ENCODE assay signal across 1 cellular context in the genomic region with DNA sequence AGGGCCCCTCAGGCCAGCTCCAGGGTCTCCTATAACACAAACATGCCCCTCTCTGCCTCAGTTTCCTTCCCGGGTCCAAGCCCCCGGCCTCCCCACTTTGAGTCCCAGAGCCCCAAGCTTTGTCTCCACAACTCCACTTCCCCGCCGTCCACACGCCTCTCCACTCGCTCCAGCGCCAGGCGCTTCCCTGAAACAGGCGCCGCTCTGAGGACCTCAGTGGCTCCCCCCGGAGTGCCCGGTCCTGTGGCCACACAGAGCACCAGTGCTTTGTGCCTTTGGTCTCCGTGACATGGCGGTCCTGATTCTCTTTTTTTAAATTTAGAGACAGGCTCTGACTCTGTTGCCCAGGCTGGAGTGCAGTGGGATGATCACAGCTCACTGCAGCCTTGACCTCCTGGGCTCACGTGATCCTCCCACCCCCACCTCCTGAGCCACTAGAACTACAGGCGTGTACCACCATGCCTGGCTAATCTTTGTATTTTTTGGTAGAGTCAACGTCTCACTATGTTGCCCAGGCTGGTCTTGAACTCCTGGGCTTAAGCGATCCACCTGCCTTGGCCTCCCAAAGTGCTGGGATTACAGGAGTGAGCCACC.
TF ChIP-seq lines count a peak whose summit lies in the region.

No MANE protein-coding gene starts in this region.

TF ChIP-seq in GM23338, 12 proteins besides CTCF, POLR2A, EP300 and RAD21:
- TF ChIP-seq EZH2 (IDR thresholded peaks at IDR 0.05; ENCODE audit: low read depth, unreplicated experiment) (no peak), CREB1 (CRISPR knock-in tag; IDR thresholded peaks at IDR 0.05; ENCODE audit: low read depth) (no peak), POLR2AphosphoS5 (IDR thresholded peaks at IDR 0.05; ENCODE audit: low read depth) (no peak), ZNF114 (CRISPR knock-in tag; IDR thresholded peaks at IDR 0.05) (no peak), JUNB (IDR thresholded peaks at IDR 0.05; ENCODE audit: unreplicated experiment) (no peak), NANOG (IDR thresholded peaks at IDR 0.05; ENCODE audit: borderline replicate concordance) (no peak), ZNF331 (CRISPR knock-in tag; IDR thresholded peaks at IDR 0.05; ENCODE audit: low read depth) (no peak), EZH2phosphoT487 (IDR thresholded peaks at IDR 0.05; ENCODE audit: unreplicated experiment) (no peak), STAT1 (IDR thresholded peaks at IDR 0.05; ENCODE audit: unreplicated experiment) (no peak)
- TF ChIP-seq, protein P1, sequence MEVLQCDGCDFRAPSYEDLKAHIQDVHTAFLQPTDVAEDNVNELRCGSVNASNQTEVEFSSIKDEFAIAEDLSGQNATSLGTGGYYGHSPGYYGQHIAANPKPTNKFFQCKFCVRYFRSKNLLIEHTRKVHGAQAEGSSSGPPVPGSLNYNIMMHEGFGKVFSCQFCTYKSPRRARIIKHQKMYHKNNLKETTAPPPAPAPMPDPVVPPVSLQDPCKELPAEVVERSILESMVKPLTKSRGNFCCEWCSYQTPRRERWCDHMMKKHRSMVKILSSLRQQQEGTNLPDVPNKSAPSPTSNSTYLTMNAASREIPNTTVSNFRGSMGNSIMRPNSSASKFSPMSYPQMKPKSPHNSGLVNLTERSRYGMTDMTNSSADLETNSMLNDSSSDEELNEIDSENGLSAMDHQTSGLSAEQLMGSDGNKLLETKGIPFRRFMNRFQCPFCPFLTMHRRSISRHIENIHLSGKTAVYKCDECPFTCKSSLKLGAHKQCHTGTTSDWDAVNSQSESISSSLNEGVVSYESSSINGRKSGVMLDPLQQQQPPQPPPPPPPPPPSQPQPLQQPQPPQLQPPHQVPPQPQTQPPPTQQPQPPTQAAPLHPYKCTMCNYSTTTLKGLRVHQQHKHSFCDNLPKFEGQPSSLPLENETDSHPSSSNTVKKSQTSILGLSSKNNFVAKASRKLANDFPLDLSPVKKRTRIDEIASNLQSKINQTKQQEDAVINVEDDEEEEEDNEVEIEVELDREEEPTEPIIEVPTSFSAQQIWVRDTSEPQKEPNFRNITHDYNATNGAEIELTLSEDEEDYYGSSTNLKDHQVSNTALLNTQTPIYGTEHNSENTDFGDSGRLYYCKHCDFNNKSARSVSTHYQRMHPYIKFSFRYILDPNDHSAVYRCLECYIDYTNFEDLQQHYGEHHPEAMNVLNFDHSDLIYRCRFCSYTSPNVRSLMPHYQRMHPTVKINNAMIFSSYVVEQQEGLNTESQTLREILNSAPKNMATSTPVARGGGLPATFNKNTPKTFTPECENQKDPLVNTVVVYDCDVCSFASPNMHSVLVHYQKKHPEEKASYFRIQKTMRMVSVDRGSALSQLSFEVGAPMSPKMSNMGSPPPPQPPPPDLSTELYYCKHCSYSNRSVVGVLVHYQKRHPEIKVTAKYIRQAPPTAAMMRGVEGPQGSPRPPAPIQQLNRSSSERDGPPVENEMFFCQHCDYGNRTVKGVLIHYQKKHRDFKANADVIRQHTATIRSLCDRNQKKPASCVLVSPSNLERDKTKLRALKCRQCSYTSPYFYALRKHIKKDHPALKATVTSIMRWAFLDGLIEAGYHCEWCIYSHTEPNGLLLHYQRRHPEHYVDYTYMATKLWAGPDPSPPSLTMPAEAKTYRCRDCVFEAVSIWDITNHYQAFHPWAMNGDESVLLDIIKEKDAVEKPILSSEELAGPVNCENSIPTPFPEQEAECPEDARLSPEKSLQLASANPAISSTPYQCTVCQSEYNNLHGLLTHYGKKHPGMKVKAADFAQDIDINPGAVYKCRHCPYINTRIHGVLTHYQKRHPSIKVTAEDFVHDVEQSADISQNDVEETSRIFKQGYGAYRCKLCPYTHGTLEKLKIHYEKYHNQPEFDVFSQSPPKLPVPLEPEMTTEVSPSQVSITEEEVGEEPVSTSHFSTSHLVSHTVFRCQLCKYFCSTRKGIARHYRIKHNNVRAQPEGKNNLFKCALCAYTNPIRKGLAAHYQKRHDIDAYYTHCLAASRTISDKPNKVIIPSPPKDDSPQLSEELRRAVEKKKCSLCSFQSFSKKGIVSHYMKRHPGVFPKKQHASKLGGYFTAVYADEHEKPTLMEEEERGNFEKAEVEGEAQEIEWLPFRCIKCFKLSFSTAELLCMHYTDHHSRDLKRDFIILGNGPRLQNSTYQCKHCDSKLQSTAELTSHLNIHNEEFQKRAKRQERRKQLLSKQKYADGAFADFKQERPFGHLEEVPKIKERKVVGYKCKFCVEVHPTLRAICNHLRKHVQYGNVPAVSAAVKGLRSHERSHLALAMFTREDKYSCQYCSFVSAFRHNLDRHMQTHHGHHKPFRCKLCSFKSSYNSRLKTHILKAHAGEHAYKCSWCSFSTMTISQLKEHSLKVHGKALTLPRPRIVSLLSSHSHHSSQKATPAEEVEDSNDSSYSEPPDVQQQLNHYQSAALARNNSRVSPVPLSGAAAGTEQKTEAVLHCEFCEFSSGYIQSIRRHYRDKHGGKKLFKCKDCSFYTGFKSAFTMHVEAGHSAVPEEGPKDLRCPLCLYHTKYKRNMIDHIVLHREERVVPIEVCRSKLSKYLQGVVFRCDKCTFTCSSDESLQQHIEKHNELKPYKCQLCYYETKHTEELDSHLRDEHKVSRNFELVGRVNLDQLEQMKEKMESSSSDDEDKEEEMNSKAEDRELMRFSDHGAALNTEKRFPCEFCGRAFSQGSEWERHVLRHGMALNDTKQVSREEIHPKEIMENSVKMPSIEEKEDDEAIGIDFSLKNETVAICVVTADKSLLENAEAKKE (CRISPR knock-in tag; IDR thresholded peaks at IDR 0.05): no peak
- TF ChIP-seq, protein P2, sequence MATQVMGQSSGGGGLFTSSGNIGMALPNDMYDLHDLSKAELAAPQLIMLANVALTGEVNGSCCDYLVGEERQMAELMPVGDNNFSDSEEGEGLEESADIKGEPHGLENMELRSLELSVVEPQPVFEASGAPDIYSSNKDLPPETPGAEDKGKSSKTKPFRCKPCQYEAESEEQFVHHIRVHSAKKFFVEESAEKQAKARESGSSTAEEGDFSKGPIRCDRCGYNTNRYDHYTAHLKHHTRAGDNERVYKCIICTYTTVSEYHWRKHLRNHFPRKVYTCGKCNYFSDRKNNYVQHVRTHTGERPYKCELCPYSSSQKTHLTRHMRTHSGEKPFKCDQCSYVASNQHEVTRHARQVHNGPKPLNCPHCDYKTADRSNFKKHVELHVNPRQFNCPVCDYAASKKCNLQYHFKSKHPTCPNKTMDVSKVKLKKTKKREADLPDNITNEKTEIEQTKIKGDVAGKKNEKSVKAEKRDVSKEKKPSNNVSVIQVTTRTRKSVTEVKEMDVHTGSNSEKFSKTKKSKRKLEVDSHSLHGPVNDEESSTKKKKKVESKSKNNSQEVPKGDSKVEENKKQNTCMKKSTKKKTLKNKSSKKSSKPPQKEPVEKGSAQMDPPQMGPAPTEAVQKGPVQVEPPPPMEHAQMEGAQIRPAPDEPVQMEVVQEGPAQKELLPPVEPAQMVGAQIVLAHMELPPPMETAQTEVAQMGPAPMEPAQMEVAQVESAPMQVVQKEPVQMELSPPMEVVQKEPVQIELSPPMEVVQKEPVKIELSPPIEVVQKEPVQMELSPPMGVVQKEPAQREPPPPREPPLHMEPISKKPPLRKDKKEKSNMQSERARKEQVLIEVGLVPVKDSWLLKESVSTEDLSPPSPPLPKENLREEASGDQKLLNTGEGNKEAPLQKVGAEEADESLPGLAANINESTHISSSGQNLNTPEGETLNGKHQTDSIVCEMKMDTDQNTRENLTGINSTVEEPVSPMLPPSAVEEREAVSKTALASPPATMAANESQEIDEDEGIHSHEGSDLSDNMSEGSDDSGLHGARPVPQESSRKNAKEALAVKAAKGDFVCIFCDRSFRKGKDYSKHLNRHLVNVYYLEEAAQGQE (IDR thresholded peaks at IDR 0.05; ENCODE audit: unreplicated experiment): no peak
- TF ChIP-seq, protein P3, sequence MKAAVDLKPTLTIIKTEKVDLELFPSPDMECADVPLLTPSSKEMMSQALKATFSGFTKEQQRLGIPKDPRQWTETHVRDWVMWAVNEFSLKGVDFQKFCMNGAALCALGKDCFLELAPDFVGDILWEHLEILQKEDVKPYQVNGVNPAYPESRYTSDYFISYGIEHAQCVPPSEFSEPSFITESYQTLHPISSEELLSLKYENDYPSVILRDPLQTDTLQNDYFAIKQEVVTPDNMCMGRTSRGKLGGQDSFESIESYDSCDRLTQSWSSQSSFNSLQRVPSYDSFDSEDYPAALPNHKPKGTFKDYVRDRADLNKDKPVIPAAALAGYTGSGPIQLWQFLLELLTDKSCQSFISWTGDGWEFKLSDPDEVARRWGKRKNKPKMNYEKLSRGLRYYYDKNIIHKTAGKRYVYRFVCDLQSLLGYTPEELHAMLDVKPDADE (IDR thresholded peaks at IDR 0.05): no peak
